ENCODE assay signal across 8 cellular contexts in the genomic region with DNA sequence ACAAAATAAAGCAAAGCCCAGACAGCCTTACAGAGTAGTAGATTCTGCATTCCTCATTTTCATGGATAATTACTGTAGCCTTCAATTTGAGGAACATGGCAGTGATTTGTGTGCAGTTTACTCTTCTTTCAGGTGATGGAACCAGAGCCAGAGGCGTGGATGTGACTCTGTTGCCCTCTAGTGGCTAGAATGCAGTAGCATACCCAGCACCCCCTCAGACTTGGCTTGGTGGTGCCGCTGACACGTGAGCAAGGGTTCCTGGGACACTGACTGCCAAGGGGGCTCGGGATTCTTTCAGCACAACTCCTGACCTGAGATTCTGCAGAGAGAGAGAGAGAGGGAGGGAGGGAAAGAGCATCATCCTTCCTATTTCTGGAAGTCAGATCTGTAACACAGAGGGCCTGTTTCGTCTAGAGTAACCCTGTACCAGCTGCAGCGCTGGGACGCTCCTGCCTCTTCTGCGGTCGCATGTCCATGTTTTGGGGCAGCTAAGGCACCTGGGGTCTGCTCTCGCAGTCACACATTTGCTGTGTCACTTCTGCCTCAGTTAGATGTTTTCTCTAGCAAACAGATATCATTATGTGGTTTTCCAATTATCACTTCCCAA.
A peak's percentile ranks its signal among the peaks of the same experiment; 100 is the strongest.
DNase-seq lines count a peak whose midpoint lies in the region; ATAC-seq and TF ChIP-seq lines count a peak whose summit lies in the region.

No MANE protein-coding gene starts in this region.

- no peak overlapping the region for H3K4me3 Mint-ChIP-seq in activated T-helper 1 cell treated with anti-CD3 and anti-CD28 coated beads, Interleukin-12 subunit alpha, Interleukin-12 subunit beta, Interleukin-2, Interleukin-4 antibody, amounts not matched to agents 30 ng/mL and 10 ng/mL and 1 ng/mL, durations not matched to agents 14 hours and 24 hours and 36 hours

- no peaks in the 10 kb centered on the region for H3K36me3 Mint-ChIP-seq in activated T-helper 1 cell treated with anti-CD3 and anti-CD28 coated beads, Interleukin-12 subunit alpha, Interleukin-12 subunit beta, Interleukin-2, Interleukin-4 antibody, amounts not matched to agents 30 ng/mL and 10 ng/mL and 1 ng/mL, durations not matched to agents 14 hours and 24 hours and 36 hours (ENCODE audit: low read depth)

- DNase-seq in DMS79 treated with DMSO at 0.1 percent for 48 hours (lab: John Stamatoyannopoulos, UW) (peak; percentile 77), GM20000 (ENCODE audit: low spot score) (peak; percentile 66), HK-2 (ENCODE audit: unreplicated experiment) (peak; percentile 44), NT2/D1 (ENCODE audit: low read depth, low spot score) (peak; percentile 56), germinal center (ENCODE audit: low spot score) (peak; percentile 55), omental fat pad (ENCODE audit: low spot score) (no peak), OCI-M2 (lab: John Stamatoyannopoulos, UW; ENCODE audit: unreplicated experiment) (no peak)
- DNase-seq in activated T-helper 1 cell treated with anti-CD3 and anti-CD28 coated beads, Interleukin-12 subunit alpha, Interleukin-12 subunit beta, Interleukin-2, Interleukin-4 antibody, amounts not matched to agents 30 ng/mL and 10 ng/mL and 1 ng/mL, durations not matched to agents 14 hours and 24 hours and 36 hours (ENCODE audit: low spot score), result peak; percentile 4

- no peak overlapping the region for H3K4me3 ChIP-seq in NT2/D1 (ENCODE audit: insufficient read length, low read depth)

- H3K27ac Mint-ChIP-seq in activated T-helper 1 cell treated with anti-CD3 and anti-CD28 coated beads, Interleukin-12 subunit alpha, Interleukin-12 subunit beta, Interleukin-2, Interleukin-4 antibody, amounts not matched to agents 30 ng/mL and 10 ng/mL and 1 ng/mL, durations not matched to agents 14 hours and 24 hours and 36 hours, result no peak overlapping the region

- H3K27me3 ChIP-seq in NT2/D1 (ENCODE audit: insufficient read depth, insufficient read length), result no peaks in the 10 kb centered on the region

- no peaks in the 10 kb centered on the region for H3K4me1 Mint-ChIP-seq in activated T-helper 1 cell treated with anti-CD3 and anti-CD28 coated beads, Interleukin-12 subunit alpha, Interleukin-12 subunit beta, Interleukin-2, Interleukin-4 antibody, amounts not matched to agents 30 ng/mL and 10 ng/mL and 1 ng/mL, durations not matched to agents 14 hours and 24 hours and 36 hours (ENCODE audit: low read depth)

- H3K27me3 Mint-ChIP-seq in activated T-helper 1 cell treated with anti-CD3 and anti-CD28 coated beads, Interleukin-12 subunit alpha, Interleukin-12 subunit beta, Interleukin-2, Interleukin-4 antibody, amounts not matched to agents 30 ng/mL and 10 ng/mL and 1 ng/mL, durations not matched to agents 14 hours and 24 hours and 36 hours (ENCODE audit: insufficient read depth), result no peaks in the 10 kb centered on the region

- H3K9ac ChIP-seq in NT2/D1 (ENCODE audit: insufficient read length, low read depth), result no peak overlapping the region

- H3K36me3 ChIP-seq in NT2/D1 (ENCODE audit: insufficient read depth, insufficient read length, low read length), result no peaks in the 10 kb centered on the region

- H3K4me1 ChIP-seq in NT2/D1 (ENCODE audit: insufficient read depth, insufficient read length), result no peaks in the 10 kb centered on the region

- no peaks in the 10 kb centered on the region for H3K9me3 ChIP-seq in NT2/D1 (ENCODE audit: insufficient read depth, low read length)

- peak; percentile 51 for ATAC-seq in omental fat pad (ENCODE audit: low FRiP score)

- intact Hi-C loops in activated T-helper 1 cell treated with anti-CD3 and anti-CD28 coated beads, Interleukin-12 subunit alpha, Interleukin-12 subunit beta, Interleukin-2, Interleukin-4 antibody, amounts not matched to agents 30 ng/mL and 10 ng/mL and 1 ng/mL, durations not matched to agents 14 hours and 24 hours and 36 hours (cut with micrococcal nuclease), result loop anchor here (1.0 to 10.0 kb wide), 3 partner anchors 97 to 433 kb away; no protein-coding TSS in a partner anchor

- TF ChIP-seq CTCF in GM20000 (IDR thresholded peaks at IDR 0.05; ENCODE audit: extremely low read depth, missing control alignments), result peak; percentile 89
- no peak for TF ChIP-seq CTCF in omental fat pad (IDR thresholded peaks at IDR 0.05)

- no peaks in the 10 kb centered on the region for H3K9me3 Mint-ChIP-seq in activated T-helper 1 cell treated with anti-CD3 and anti-CD28 coated beads, Interleukin-12 subunit alpha, Interleukin-12 subunit beta, Interleukin-2, Interleukin-4 antibody, amounts not matched to agents 30 ng/mL and 10 ng/mL and 1 ng/mL, durations not matched to agents 14 hours and 24 hours and 36 hours

Comparison
In these comparisons a context has a peak if more than half of its experiments do, and no peak if none do; other contexts are left out.
1. DNase-seq: peak in DMS79 treated with DMSO at 0.1 percent for 48 hours (single experiment), GM20000 (single experiment), HK-2 (single experiment), NT2/D1 (single experiment), activated T-helper 1 cell treated with anti-CD3 and anti-CD28 coated beads, Interleukin-12 subunit alpha, Interleukin-12 subunit beta, Interleukin-2, Interleukin-4 antibody, amounts not matched to agents 30 ng/mL and 10 ng/mL and 1 ng/mL, durations not matched to agents 14 hours and 24 hours and 36 hours (single experiment) and germinal center (single experiment); none in omental fat pad (single experiment) and OCI-M2 (single experiment).